Comparison of ENCODE assay signal across 37 cellular contexts in genomic region chr12:47152095-47152494, GRCh38.
"Had no signal": no experiment of that assay in that cellular context is flagged by ENCODE, and none has a peak within 500 bp of the region (broad histone marks: within the 10 kb centered on the region; RNA-seq: fewer than 3 reads in every experiment).

No MANE protein-coding gene starts in this region.

- DNase-seq: activated effector memory CD4-positive, alpha-beta T cell treated with anti-CD3 and anti-CD28 coated beads, Interleukin-2, amount 50 U/mL, for 16 hours; activated effector memory CD4-positive, alpha-beta T cell treated with Interleukin-2 at 50 U/mL for 16 hours; activated gamma-delta T cell; activated gamma-delta T cell treated with Interleukin-2 at 50 U/mL for 16 hours; activated naive CD4-positive, alpha-beta T cell; activated naive CD4-positive, alpha-beta T cell treated with anti-CD3 and anti-CD28 coated beads for 36 hours; activated naive CD4-positive, alpha-beta T cell treated with anti-CD3 and anti-CD28 coated beads, Interleukin-2, amount 10 ng/mL, durations not matched to agents 7 days and 5 days; activated naive CD4-positive, alpha-beta T cell treated with anti-CD3 and anti-CD28 coated beads, Interleukin-2, amount 50 U/mL, for 16 hours; activated naive CD4-positive, alpha-beta T cell treated with Interleukin-2 at 50 U/mL for 16 hours; activated naive CD8-positive, alpha-beta T cell treated with anti-CD3 and anti-CD28 coated beads for 36 hours; activated naive CD8-positive, alpha-beta T cell treated with anti-CD3 and anti-CD28 coated beads, Interleukin-2, amount 10 ng/mL, durations not matched to agents 7 days and 5 days; activated naive CD8-positive, alpha-beta T cell treated with anti-CD3 and anti-CD28 coated beads, Interleukin-2, amount 50 U/mL, for 24 hours; activated T-cell treated with anti-CD3 and anti-CD28 coated beads, Interleukin-2, amount 50 U/mL, for 1 hour; activated T-cell treated with anti-CD3 and anti-CD28 coated beads, Interleukin-2, amount 50 U/mL, for 24 hours; activated T-cell treated with anti-CD3 and anti-CD28 coated beads, Interleukin-2, amount 50 U/mL, for 4 hours; activated T-cell treated with anti-CD3 and anti-CD28 coated beads, Interleukin-2, amount 50 U/mL, for 48 hours; activated T-cell treated with anti-CD3 and anti-CD28 coated beads, Interleukin-2, amount 50 U/mL, for 72 hours; adrenal gland; amniotic stem cell; amygdala; anterior cingulate cortex; aorta; body of pancreas; brain microvascular endothelial cell; caudate nucleus; central memory CD4-positive, alpha-beta T cell; cerebellar nuclear complex had no signal

- H3K9me3 ChIP-seq: adrenal gland, ascending aorta, body of pancreas, breast epithelium had no signal

- H3K4me3 ChIP-seq: adrenal gland, ascending aorta, body of pancreas, breast epithelium, cardiac muscle cell had no signal

- H3K4me3 Mint-ChIP-seq: activated naive CD4-positive, alpha-beta T cell treated with anti-CD3 and anti-CD28 coated beads for 36 hours; activated naive CD4-positive, alpha-beta T cell treated with anti-CD3 and anti-CD28 coated beads, Interleukin-2, amount 10 ng/mL, durations not matched to agents 7 days and 5 days; activated naive CD4-positive, alpha-beta T cell treated with anti-CD3 and anti-CD28 coated beads, Interleukin-2, amount 50 U/mL, for 24 hours; activated naive CD8-positive, alpha-beta T cell; activated naive CD8-positive, alpha-beta T cell treated with anti-CD3 and anti-CD28 coated beads for 36 hours; activated naive CD8-positive, alpha-beta T cell treated with anti-CD3 and anti-CD28 coated beads, Interleukin-2, amount 10 ng/mL, durations not matched to agents 7 days and 5 days; activated naive CD8-positive, alpha-beta T cell treated with anti-CD3 and anti-CD28 coated beads, Interleukin-2, amount 50 U/mL, for 24 hours; activated T-cell treated with anti-CD3 and anti-CD28 coated beads, Interleukin-2, amount 50 U/mL, for 24 hours; activated T-cell treated with anti-CD3 and anti-CD28 coated beads, Interleukin-2, amount 50 U/mL, for 4 hours; activated T-cell treated with anti-CD3 and anti-CD28 coated beads, Interleukin-2, amount 50 U/mL, for 72 hours; activated T-helper 1 cell treated with anti-CD3 and anti-CD28 coated beads, Interleukin-12 subunit alpha, Interleukin-12 subunit beta, Interleukin-2, Interleukin-4 antibody, amounts not matched to agents 30 ng/mL and 10 ng/mL and 1 ng/mL, durations not matched to agents 14 hours and 24 hours and 36 hours; activated T-helper 17 cell treated with anti-CD3 and anti-CD28 coated beads, Interleukin-2, amount 50 U/mL, for 72 hours; brain had no signal

- H3K36me3 Mint-ChIP-seq: brain had no signal

- ATAC-seq: activated naive CD4-positive, alpha-beta T cell treated with anti-CD3 and anti-CD28 coated beads, Interleukin-2, amount 50 U/mL, for 72 hours; activated naive CD8-positive, alpha-beta T cell treated with anti-CD3 and anti-CD28 coated beads, Interleukin-2, amount 50 U/mL, for 24 hours; activated T-cell treated with anti-CD3 and anti-CD28 coated beads, Interleukin-2, amount 50 U/mL, for 4 hours; activated T-cell treated with anti-CD3 and anti-CD28 coated beads, Interleukin-2, amount 50 U/mL, for 72 hours; activated T-helper 17 cell treated with anti-CD3 and anti-CD28 coated beads, Interleukin-2, amount 50 U/mL, for 72 hours; body of pancreas had no signal

- H3K36me3 ChIP-seq: adrenal gland, ascending aorta, brain microvascular endothelial cell, breast epithelium, cardiac muscle cell had no signal

- H3K27ac Mint-ChIP-seq: activated naive CD4-positive, alpha-beta T cell treated with anti-CD3 and anti-CD28 coated beads for 36 hours; activated naive CD4-positive, alpha-beta T cell treated with anti-CD3 and anti-CD28 coated beads, Interleukin-2, amount 10 ng/mL, durations not matched to agents 7 days and 5 days; activated naive CD4-positive, alpha-beta T cell treated with anti-CD3 and anti-CD28 coated beads, Interleukin-2, amount 50 U/mL, for 72 hours; activated naive CD8-positive, alpha-beta T cell; activated naive CD8-positive, alpha-beta T cell treated with anti-CD3 and anti-CD28 coated beads for 36 hours; activated naive CD8-positive, alpha-beta T cell treated with anti-CD3 and anti-CD28 coated beads, Interleukin-2, amount 10 ng/mL, durations not matched to agents 7 days and 5 days; activated naive CD8-positive, alpha-beta T cell treated with anti-CD3 and anti-CD28 coated beads, Interleukin-2, amount 50 U/mL, for 24 hours; activated T-cell treated with anti-CD3 and anti-CD28 coated beads, Interleukin-2, amount 50 U/mL, for 24 hours; activated T-cell treated with anti-CD3 and anti-CD28 coated beads, Interleukin-2, amount 50 U/mL, for 72 hours; activated T-helper 1 cell treated with anti-CD3 and anti-CD28 coated beads, Interleukin-12 subunit alpha, Interleukin-12 subunit beta, Interleukin-2, Interleukin-4 antibody, amounts not matched to agents 30 ng/mL and 10 ng/mL and 1 ng/mL, durations not matched to agents 14 hours and 24 hours and 36 hours; activated T-helper 17 cell treated with anti-CD3 and anti-CD28 coated beads, Interleukin-2, amount 50 U/mL, for 72 hours; activated T-helper 2 cell treated with anti-CD3 and anti-CD28 coated beads, Interferon-gamma antibody, Interleukin-2, Interleukin-4, amounts not matched to agents 10 μg/mL and 5 μg/mL and 100 μg/mL, durations not matched to agents 14 hours and 24 hours and 36 hours; brain had no signal

- H3K27me3 ChIP-seq: adrenal gland, ascending aorta, body of pancreas, brain microvascular endothelial cell, breast epithelium, cardiac muscle cell had no signal

- H3K27ac ChIP-seq: adrenal gland, ascending aorta, body of pancreas, brain microvascular endothelial cell, breast epithelium, cardiac muscle cell had no signal

- H3K4me1 ChIP-seq: breast epithelium had no signal

- H3K27me3 Mint-ChIP-seq: activated naive CD4-positive, alpha-beta T cell treated with anti-CD3 and anti-CD28 coated beads, Interleukin-2, amount 10 ng/mL, durations not matched to agents 7 days and 5 days; activated naive CD4-positive, alpha-beta T cell treated with anti-CD3 and anti-CD28 coated beads, Interleukin-2, amount 50 U/mL, for 24 hours; activated naive CD8-positive, alpha-beta T cell; activated naive CD8-positive, alpha-beta T cell treated with anti-CD3 and anti-CD28 coated beads for 36 hours; activated naive CD8-positive, alpha-beta T cell treated with anti-CD3 and anti-CD28 coated beads, Interleukin-2, amount 10 ng/mL, durations not matched to agents 7 days and 5 days; activated naive CD8-positive, alpha-beta T cell treated with anti-CD3 and anti-CD28 coated beads, Interleukin-2, amount 50 U/mL, for 24 hours; activated T-cell treated with anti-CD3 and anti-CD28 coated beads, Interleukin-2, amount 50 U/mL, for 24 hours; activated T-helper 17 cell treated with anti-CD3 and anti-CD28 coated beads, Interleukin-2, amount 50 U/mL, for 72 hours had no signal

- H3K9me3 Mint-ChIP-seq: activated T-cell treated with anti-CD3 and anti-CD28 coated beads, Interleukin-2, amount 50 U/mL, for 4 hours; activated T-helper 17 cell treated with anti-CD3 and anti-CD28 coated beads, Interleukin-2, amount 50 U/mL, for 72 hours had no signal
